ENCODE assay signal across 1 cellular context in genomic region chr20:3820048-3820900, GRCh38.
TF ChIP-seq lines count a peak whose summit lies in the region.

TSS of gene AP5S1 (plus strand) at chr20:3820547. CDS start at chr20:3822118, 1,571 bp downstream.

TF ChIP-seq in HEK293, 187 proteins besides CTCF, POLR2A, EP300 and RAD21 (continued from another document and continues in another):
- TF ChIP-seq KLF10 (tag by site-specific recombination; IDR thresholded peaks at IDR 0.05) (peak; percentile 72), KLF1 (tag by site-specific recombination; IDR thresholded peaks at IDR 0.05) (peak; percentile 80), ZBTB7A (tag by site-specific recombination; IDR thresholded peaks at IDR 0.05; ENCODE audit: low read depth) (peak; percentile 75; the same call in 1 of the 2 replicates), ZBTB1 (tag by site-specific recombination; IDR thresholded peaks at IDR 0.05) (0 out of 2 replicates have a peak, but pooled peaks have one; percentile 60), ZSCAN16 (tag by site-specific recombination; IDR thresholded peaks at IDR 0.05) (no peak), ZSCAN30 (tag by site-specific recombination; IDR thresholded peaks at IDR 0.05) (peak; percentile 99), ZNF548 (tag by site-specific recombination; IDR thresholded peaks at IDR 0.05) (no peak), KLF16 (tag by site-specific recombination; IDR thresholded peaks at IDR 0.05) (peak; percentile 30), ZBTB48 (tag by site-specific recombination; IDR thresholded peaks at IDR 0.05) (peak; percentile 66; the same call in 1 of the 2 replicates), ZNF529 (tag by site-specific recombination; IDR thresholded peaks at IDR 0.05; ENCODE audit: insufficient replicate concordance) (no peak), ZNF140 (tag by site-specific recombination; IDR thresholded peaks at IDR 0.05) (no peak), ZNF157 (tag by site-specific recombination; IDR thresholded peaks at IDR 0.05) (no peak), ZNF292 (tag by site-specific recombination; IDR thresholded peaks at IDR 0.05; ENCODE audit: borderline replicate concordance, low read depth) (no peak), PATZ1 (tag by site-specific recombination; IDR thresholded peaks at IDR 0.05) (peak; percentile 56; the same call in 1 of the 2 replicates), ZNF169 (tag by site-specific recombination; IDR thresholded peaks at IDR 0.05) (no peak), ZNF175 (tag by site-specific recombination; IDR thresholded peaks at IDR 0.05) (no peak), ZNF266 (tag by site-specific recombination; IDR thresholded peaks at IDR 0.05; ENCODE audit: low read depth) (no peak), ZNF549 (tag by site-specific recombination; IDR thresholded peaks at IDR 0.05) (no peak), ZNF513 (tag by site-specific recombination; IDR thresholded peaks at IDR 0.05) (no peak), ZNF768 (tag by site-specific recombination; IDR thresholded peaks at IDR 0.05) (no peak), ZNF239 (tag by site-specific recombination; IDR thresholded peaks at IDR 0.05) (no peak), ZSCAN5A (tag by site-specific recombination; IDR thresholded peaks at IDR 0.05) (peak; percentile 92), BCL11A (tag by site-specific recombination; IDR thresholded peaks at IDR 0.05; ENCODE audit: low read depth) (peak; percentile 93), ZNF571 (tag by site-specific recombination; IDR thresholded peaks at IDR 0.05) (no peak), HOXA7 (CRISPR knock-in tag; IDR thresholded peaks at IDR 0.05; ENCODE audit: borderline replicate concordance) (no peak), ZNF792 (tag by site-specific recombination; IDR thresholded peaks at IDR 0.05) (no peak), TRIM28 (IDR thresholded peaks at IDR 0.05; ENCODE audit: borderline replicate concordance, low read length) (peak; percentile 86; the same call in 1 of the 2 replicates), ZNF776 (tag by site-specific recombination; IDR thresholded peaks at IDR 0.05; ENCODE audit: borderline replicate concordance) (no peak), PRDM10 (tag by site-specific recombination; IDR thresholded peaks at IDR 0.05) (peak; percentile 94), ZNF514 (tag by site-specific recombination; IDR thresholded peaks at IDR 0.05) (no peak), ZNF302 (tag by site-specific recombination; IDR thresholded peaks at IDR 0.05; ENCODE audit: low read depth) (no peak), GLI4 (tag by site-specific recombination; IDR thresholded peaks at IDR 0.05) (no peak), ZNF610 (tag by site-specific recombination; IDR thresholded peaks at IDR 0.05; ENCODE audit: borderline replicate concordance) (peak; percentile 52; the same call in 1 of the 2 replicates), ZEB2 (tag by site-specific recombination; IDR thresholded peaks at IDR 0.05) (peak; percentile 92), ZNF280C (tag by site-specific recombination; IDR thresholded peaks at IDR 0.05) (no peak), ZNF624 (tag by site-specific recombination; IDR thresholded peaks at IDR 0.05) (no peak), ZNF202 (tag by site-specific recombination; IDR thresholded peaks at IDR 0.05; ENCODE audit: borderline replicate concordance) (no peak), SP3 (tag by site-specific recombination; IDR thresholded peaks at IDR 0.05) (peak; percentile 88), ZNF707 (tag by site-specific recombination; IDR thresholded peaks at IDR 0.05) (no peak), ZBTB44 (tag by site-specific recombination; IDR thresholded peaks at IDR 0.05) (no peak; the same call in 1 of the 2 replicates), ZBTB20 (tag by site-specific recombination; IDR thresholded peaks at IDR 0.05) (peak; percentile 64; the same call in 1 of the 2 replicates), ZNF692 (tag by site-specific recombination; IDR thresholded peaks at IDR 0.05) (peak; percentile 78; the same call in 1 of the 2 replicates), PRDM4 (tag by site-specific recombination; IDR thresholded peaks at IDR 0.05) (no peak), ZNF16 (tag by site-specific recombination; IDR thresholded peaks at IDR 0.05; ENCODE audit: low read depth) (no peak), ZNF561 (tag by site-specific recombination; IDR thresholded peaks at IDR 0.05; ENCODE audit: borderline replicate concordance) (peak; percentile 75), GLIS1 (tag by site-specific recombination; IDR thresholded peaks at IDR 0.05) (no peak; the same call in 1 of the 2 replicates), WT1 (tag by site-specific recombination; IDR thresholded peaks at IDR 0.05) (no peak), ZNF600 (tag by site-specific recombination; IDR thresholded peaks at IDR 0.05) (peak; percentile 85)
